Comparison of ENCODE assay signal across 11 cellular contexts in the genomic region with DNA sequence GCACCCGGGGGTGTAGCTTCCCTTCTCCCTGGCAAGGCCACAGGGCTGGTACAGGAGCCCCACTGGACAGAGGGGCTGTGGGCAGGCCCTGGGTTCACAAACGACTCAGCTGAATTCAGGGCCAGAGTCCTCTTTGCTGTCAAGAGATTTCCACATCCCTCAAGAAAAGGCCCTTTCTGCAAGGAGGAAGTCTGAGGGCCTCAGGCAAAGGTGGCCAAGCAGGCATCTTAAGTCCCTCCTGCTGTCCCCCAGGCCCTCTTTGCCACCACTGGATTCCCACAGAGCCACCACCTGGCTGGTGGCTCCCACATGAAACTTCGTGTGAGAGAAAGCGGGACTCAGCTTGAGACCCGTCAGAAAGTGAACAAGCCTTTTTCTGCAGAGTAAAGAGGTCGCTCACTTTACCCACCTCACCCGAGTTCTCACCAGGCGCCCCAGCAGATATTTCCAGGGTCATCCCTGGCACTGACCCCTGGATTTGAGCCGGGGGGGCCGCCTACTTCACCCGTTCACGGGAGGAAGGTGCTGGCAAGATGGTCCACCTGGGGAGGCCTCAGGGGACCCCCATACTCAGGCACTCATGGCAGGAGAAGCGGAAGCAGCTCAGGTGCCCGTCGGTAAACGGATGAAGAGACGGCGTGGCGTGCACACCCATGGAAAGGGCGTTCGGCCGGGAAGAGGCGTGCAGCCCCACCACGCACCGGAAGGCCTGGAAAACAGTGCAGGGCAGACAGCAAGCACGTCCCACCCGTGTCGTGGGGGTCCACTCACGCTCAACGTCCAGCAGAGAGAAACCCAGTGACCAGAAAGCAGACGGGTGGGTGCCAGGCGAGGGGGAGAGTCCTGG. TPM values are rescaled to one million over a fixed set of nuclear protein-coding genes. Genes with fewer than 3 reads are reported as not detected.
A peak's percentile ranks its signal among the peaks of the same experiment; 100 is the strongest.
DNase-seq lines count a peak whose midpoint lies in the region; ATAC-seq, FAIRE-seq and TF ChIP-seq lines count a peak whose summit lies in the region.
"Had no signal": no experiment of that assay in that cellular context is flagged by ENCODE, and none has a peak within 500 bp of the region (broad histone marks: within the 10 kb centered on the region; RNA-seq: fewer than 3 reads in every experiment).

No MANE protein-coding gene starts in this region.

- H3K9me3 Mint-ChIP-seq in activated CD4-positive, alpha-beta T cell treated with anti-CD3 and anti-CD28 coated beads, Interleukin-2, amount 10 ng/mL, durations not matched to agents 7 days and 5 days = no peaks in the 10 kb centered on the region
- H3K9me3 Mint-ChIP-seq in T-helper 1 cell treated with Interleukin-12 subunit alpha and Interleukin-12 subunit beta and Interleukin-4 antibody, amounts not matched to agents 30 μg/mL and 1 μg/mL, for 36 hours = no peaks in the 10 kb centered on the region
- no peaks in the 10 kb centered on the region for H3K9me3 Mint-ChIP-seq in stimulated activated naive CD8-positive, alpha-beta T cell treated with anti-CD3 and anti-CD28 coated beads, Interleukin-15, amount 100 ng/mL, for 72 hours

- dilution Hi-C loops in endothelial cell of umbilical vein (cut with MboI; ENCODE audit: extremely low pct_ligation_motif_present, low sequenced_read_pairs) = no loop called here

- intact Hi-C loops in endothelial cell of umbilical vein (cut with micrococcal nuclease) = no loop called here

- H3K36me3 Mint-ChIP-seq in activated CD4-positive, alpha-beta T cell treated with anti-CD3 and anti-CD28 coated beads, Interleukin-2, amount 10 ng/mL, durations not matched to agents 7 days and 5 days (ENCODE audit: low read depth) = peaks cover 60% of the 10 kb centered on the region
- H3K36me3 Mint-ChIP-seq in T-helper 1 cell treated with Interleukin-12 subunit alpha and Interleukin-12 subunit beta and Interleukin-4 antibody, amounts not matched to agents 30 μg/mL and 1 μg/mL, for 36 hours (ENCODE audit: low read depth) = peaks cover 33% of the 10 kb centered on the region

- no peaks in the 10 kb centered on the region for H3K9me3 ChIP-seq in endothelial cell of umbilical vein (replicated peaks; ENCODE audit: control insufficient read depth, insufficient read depth, low read length)
- H3K9me3 ChIP-seq: A549 had no signal

- H3K27me3 ChIP-seq in endothelial cell of umbilical vein (ENCODE audit: control insufficient read depth in 2 of 2, insufficient read depth in 2 of 2, low read length in 2 of 2) = no peaks in the 10 kb centered on the region

- no peak for TF ChIP-seq CTCF in endothelial cell of umbilical vein (IDR thresholded peaks at IDR 0.05; ENCODE audit: extremely low read depth in 1 of 2, insufficient read depth in 1 of 2, low read depth in 1 of 2, low read length in 2 of 2)
- TF ChIP-seq CTCF in GM10248 (IDR thresholded peaks at IDR 0.05; ENCODE audit: control extremely low read depth, extremely low read depth, low read depth, missing control alignments) = no peak

- CTCF ChIA-PET in activated CD4-positive, alpha-beta T cell treated with anti-CD3 and anti-CD28 coated beads, Interleukin-2, amount 10 ng/mL, durations not matched to agents 7 days and 5 days (lab: Charles Lee) = interaction anchor here (0.9 to 2.1 kb wide), 2 partner anchors 8 to 15 kb away, joined by 3 to 11 read pairs; no protein-coding TSS in a partner anchor
- CTCF ChIA-PET in endothelial cell of umbilical vein (lab: Charles Lee) = interaction anchor here (1.0 to 2.8 kb wide), 5 partner anchors 20 to 61 kb away, joined by 3 to 11 read pairs (median 3); no protein-coding TSS in a partner anchor
- CTCF ChIA-PET in GM10248 (lab: Yijun Ruan, JAX) = interaction anchor here (0.8 to 2.9 kb wide), 6 partner anchors 15 to 34 kb away, joined by 3 to 14 read pairs (median 4); no protein-coding TSS in a partner anchor

- no TSS peak for BruUV-seq in endothelial cell of umbilical vein (replicated peaks; lab: Mats Ljungman, UMichigan)

- H3K4me1 Mint-ChIP-seq in activated CD4-positive, alpha-beta T cell treated with anti-CD3 and anti-CD28 coated beads, Interleukin-2, amount 10 ng/mL, durations not matched to agents 7 days and 5 days = peaks cover 60% of the 10 kb centered on the region
- peaks cover 51% of the 10 kb centered on the region for H3K4me1 Mint-ChIP-seq in T-helper 1 cell treated with Interleukin-12 subunit alpha and Interleukin-12 subunit beta and Interleukin-4 antibody, amounts not matched to agents 30 μg/mL and 1 μg/mL, for 36 hours (ENCODE audit: low read depth)
- peaks cover 88% of the 10 kb centered on the region for H3K4me1 Mint-ChIP-seq in stimulated activated naive CD8-positive, alpha-beta T cell treated with anti-CD3 and anti-CD28 coated beads, Interleukin-15, amount 100 ng/mL, for 72 hours

- peak overlapping the region; percentile 35 for H3K4me2 ChIP-seq in endothelial cell of umbilical vein (ENCODE audit: insufficient read depth, low read length)
- H3K4me2 ChIP-seq: A549 had no signal

- H3K27me3 Mint-ChIP-seq in activated CD4-positive, alpha-beta T cell treated with anti-CD3 and anti-CD28 coated beads, Interleukin-2, amount 10 ng/mL, durations not matched to agents 7 days and 5 days = no peaks in the 10 kb centered on the region
- no peaks in the 10 kb centered on the region for H3K27me3 Mint-ChIP-seq in T-helper 1 cell treated with Interleukin-12 subunit alpha and Interleukin-12 subunit beta and Interleukin-4 antibody, amounts not matched to agents 30 μg/mL and 1 μg/mL, for 36 hours (ENCODE audit: low read depth)
- H3K27me3 Mint-ChIP-seq in stimulated activated naive CD8-positive, alpha-beta T cell treated with anti-CD3 and anti-CD28 coated beads, Interleukin-15, amount 100 ng/mL, for 72 hours = no peaks in the 10 kb centered on the region
- H3K27me3 Mint-ChIP-seq: progenitor cell of endocrine pancreas had no signal

- no peak overlapping the region for H2AFZ ChIP-seq in endothelial cell of umbilical vein (ENCODE audit: low read depth, low read length)

- no peak overlapping the region for H3K4me3 ChIP-seq in endothelial cell of umbilical vein (replicated peaks in 1 of 3; ENCODE audit: insufficient read depth in 1 of 3, low read depth in 1 of 3, low read length in 3 of 3)
- H3K4me3 ChIP-seq: A549 had no signal

- H3K9ac ChIP-seq in endothelial cell of umbilical vein (replicated peaks; ENCODE audit: extremely low read depth, insufficient read depth, low read length) = peak overlapping the region; percentile 44

- H3K79me2 ChIP-seq in endothelial cell of umbilical vein (ENCODE audit: control insufficient read depth, insufficient read depth, low read length) = peaks cover 51% of the 10 kb centered on the region

- H3K27ac ChIP-seq in endothelial cell of umbilical vein (ENCODE audit: insufficient read depth, low read depth, low read length) = peak overlapping the region; percentile 69
- H3K27ac ChIP-seq: A549 had no signal

- DNase-seq in activated CD4-positive, alpha-beta T cell treated with anti-CD3 and anti-CD28 coated beads, Interleukin-2, amount 10 ng/mL, durations not matched to agents 7 days and 5 days = no peak
- no peak for DNase-seq in activated CD4-positive, alpha-beta T cell treated with anti-CD3 and anti-CD28 coated beads for 1 hour
- no peak for DNase-seq in endothelial cell of umbilical vein (ENCODE audit: low read depth, low spot score)
- DNase-seq in stimulated activated naive CD8-positive, alpha-beta T cell treated with anti-CD3 and anti-CD28 coated beads, Interleukin-15, amount 100 ng/mL, for 72 hours = no peak
- no peak for DNase-seq in GM10248 (ENCODE audit: extremely low spot score)
- no peak for DNase-seq in NCI-H1417 (lab: John Stamatoyannopoulos, UW)

- POLR2A ChIA-PET in activated CD4-positive, alpha-beta T cell treated with anti-CD3 and anti-CD28 coated beads, Interleukin-2, amount 10 ng/mL, durations not matched to agents 7 days and 5 days (lab: Charles Lee) = no interaction called here
- POLR2A ChIA-PET in endothelial cell of umbilical vein (lab: Charles Lee) (no interaction called here), GM10248 (lab: Yijun Ruan, JAX) (interaction anchor here (0.6 to 1.1 kb wide), 2 partner anchors 15 to 79 kb away, joined by 3 to 4 read pairs; no protein-coding TSS in a partner anchor)

- peak overlapping the region; percentile 85 for H3K4me3 Mint-ChIP-seq in activated CD4-positive, alpha-beta T cell treated with anti-CD3 and anti-CD28 coated beads, Interleukin-2, amount 10 ng/mL, durations not matched to agents 7 days and 5 days
- H3K4me3 Mint-ChIP-seq in T-helper 1 cell treated with Interleukin-12 subunit alpha and Interleukin-12 subunit beta and Interleukin-4 antibody, amounts not matched to agents 30 μg/mL and 1 μg/mL, for 36 hours = peak overlapping the region; percentile 98
- peak overlapping the region; percentile 82 to 93 for H3K4me3 Mint-ChIP-seq in stimulated activated naive CD8-positive, alpha-beta T cell treated with anti-CD3 and anti-CD28 coated beads, Interleukin-15, amount 100 ng/mL, for 72 hours

- no peaks in the 10 kb centered on the region for H3K9me1 ChIP-seq in endothelial cell of umbilical vein (replicated peaks; ENCODE audit: control insufficient read depth, extremely low read depth, insufficient read depth, low read length)

- peak; percentile 62 for FAIRE-seq in endothelial cell of umbilical vein (lab: Jason Lieb, UNC)
- FAIRE-seq: A549 had no signal

- peaks cover 0 to 16% of the 10 kb centered on the region in 2 experiments for H3K36me3 ChIP-seq in endothelial cell of umbilical vein (ENCODE audit: control insufficient read depth in 2 of 2, extremely low read depth in 1 of 2, insufficient read depth in 2 of 2, low read length in 2 of 2)

- peaks cover 57% of the 10 kb centered on the region for H3K4me1 ChIP-seq in endothelial cell of umbilical vein (ENCODE audit: control insufficient read depth, extremely low read depth, insufficient read depth, low read length)

- no peak for TF ChIP-seq POLR2A in endothelial cell of umbilical vein (IDR thresholded peaks at IDR 0.05; ENCODE audit: low read depth, low read length)

- peak overlapping the region; percentile 98 for H3K27ac Mint-ChIP-seq in activated CD4-positive, alpha-beta T cell treated with anti-CD3 and anti-CD28 coated beads, Interleukin-2, amount 10 ng/mL, durations not matched to agents 7 days and 5 days
- peak overlapping the region; percentile 97 for H3K27ac Mint-ChIP-seq in T-helper 1 cell treated with Interleukin-12 subunit alpha and Interleukin-12 subunit beta and Interleukin-4 antibody, amounts not matched to agents 30 μg/mL and 1 μg/mL, for 36 hours
- peak overlapping the region; percentile 96 to 97 for H3K27ac Mint-ChIP-seq in stimulated activated naive CD8-positive, alpha-beta T cell treated with anti-CD3 and anti-CD28 coated beads, Interleukin-15, amount 100 ng/mL, for 72 hours
- H3K27ac Mint-ChIP-seq: progenitor cell of endocrine pancreas had no signal

- no peak for ATAC-seq in stimulated activated naive CD8-positive, alpha-beta T cell treated with anti-CD3 and anti-CD28 coated beads, Interleukin-15, amount 100 ng/mL, for 72 hours
- ATAC-seq in GM18861 (IDR thresholded peaks at IDR 0.05; ENCODE audit: unreplicated experiment) = no peak
- ATAC-seq: A549 had no signal

- no peaks in the 10 kb centered on the region for H4K20me1 ChIP-seq in endothelial cell of umbilical vein (replicated peaks; ENCODE audit: control insufficient read depth, extremely low read depth, insufficient read depth, low read length)

RNA-seq across cellular contexts. Expression of gene RNF166, which starts 3.6 kb away (rescaled TPM):
- total RNA-seq in activated CD4-positive, alpha-beta T cell treated with anti-CD3 and anti-CD28 coated beads, Interleukin-2, amount 10 ng/mL, durations not matched to agents 7 days and 5 days = 100 to 1,000 TPM; 214 to 234 TPM
- total RNA-seq in endothelial cell of umbilical vein = 38.8 and 41.8 TPM in 2 replicates
- 27.6 and 34.0 TPM in 2 replicates for polyA plus RNA-seq in endothelial cell of umbilical vein
- 16.0 and 25.1 TPM in 2 replicates for polyA plus RNA-seq in endothelial cell of umbilical vein (2011; cell fraction: cytosol; rRNA removed)
- 44.2 and 52.7 TPM in 2 replicates for polyA plus RNA-seq in endothelial cell of umbilical vein (2011; cell fraction: nucleus; rRNA removed)
- polyA plus RNA-seq in endothelial cell of umbilical vein (2012) = 15.8 and 20.0 TPM in 2 replicates
- polyA minus RNA-seq in endothelial cell of umbilical vein = 15.2 and 15.4 TPM in 2 replicates
- polyA minus RNA-seq in endothelial cell of umbilical vein (2011; cell fraction: cytosol; rRNA and poly(A)+ RNA removed) = 17.2 TPM
- 16.2 and 22.6 TPM in 2 replicates for polyA minus RNA-seq in endothelial cell of umbilical vein (2011; cell fraction: nucleus; rRNA and poly(A)+ RNA removed)

RNA-seq across cellular contexts. Expression of gene CTU2, which starts 3.7 kb away (rescaled TPM):
- 10 to 100 TPM; 20.5 to 27.2 TPM for total RNA-seq in activated CD4-positive, alpha-beta T cell treated with anti-CD3 and anti-CD28 coated beads, Interleukin-2, amount 10 ng/mL, durations not matched to agents 7 days and 5 days
- total RNA-seq in endothelial cell of umbilical vein = 33.7 and 37.5 TPM in 2 replicates
- 26.1 and 30.8 TPM in 2 replicates for polyA plus RNA-seq in endothelial cell of umbilical vein
- polyA plus RNA-seq in endothelial cell of umbilical vein (2011; cell fraction: cytosol; rRNA removed) = 14.6 and 19.2 TPM in 2 replicates
- 35.9 and 36.8 TPM in 2 replicates for polyA plus RNA-seq in endothelial cell of umbilical vein (2011; cell fraction: nucleus; rRNA removed)
- 19.1 and 27.5 TPM in 2 replicates for polyA plus RNA-seq in endothelial cell of umbilical vein (2012)
- polyA minus RNA-seq in endothelial cell of umbilical vein = 11.6 and 15.6 TPM in 2 replicates
- 27.9 TPM for polyA minus RNA-seq in endothelial cell of umbilical vein (2011; cell fraction: cytosol; rRNA and poly(A)+ RNA removed)
- polyA minus RNA-seq in endothelial cell of umbilical vein (2011; cell fraction: nucleus; rRNA and poly(A)+ RNA removed) = 10.3 and 15.4 TPM in 2 replicates

RNA-seq across cellular contexts. Expression of gene SNAI3, which starts 16.3 kb away (rescaled TPM):
- 10 to 100 TPM; 21.0 to 24.2 TPM for total RNA-seq in activated CD4-positive, alpha-beta T cell treated with anti-CD3 and anti-CD28 coated beads, Interleukin-2, amount 10 ng/mL, durations not matched to agents 7 days and 5 days
- 0.18 and 0.31 TPM in 2 replicates for total RNA-seq in endothelial cell of umbilical vein
- polyA plus RNA-seq in endothelial cell of umbilical vein = 0.30 and 0.38 TPM in 2 replicates
- 0.21 TPM in 1 of 2 replicates, not detected in the other for polyA plus RNA-seq in endothelial cell of umbilical vein (2011; cell fraction: cytosol; rRNA removed)
- polyA plus RNA-seq in endothelial cell of umbilical vein (2011; cell fraction: nucleus; rRNA removed) = 0.20 TPM in 1 of 2 replicates, not detected in the other
- 0.09 and 0.19 TPM in 2 replicates for polyA plus RNA-seq in endothelial cell of umbilical vein (2012)
- polyA minus RNA-seq in endothelial cell of umbilical vein = not detected in 2 replicates
- not detected for polyA minus RNA-seq in endothelial cell of umbilical vein (2011; cell fraction: cytosol; rRNA and poly(A)+ RNA removed)
- 0.24 TPM in 1 of 2 replicates, not detected in the other for polyA minus RNA-seq in endothelial cell of umbilical vein (2011; cell fraction: nucleus; rRNA and poly(A)+ RNA removed)
- polyA plus RNA-seq: A549 had no signal

RNA-seq across cellular contexts. Expression of gene MVD, which starts 39.7 kb away (rescaled TPM):
- 10 to 100 TPM; 65.3 to 72.3 TPM for total RNA-seq in activated CD4-positive, alpha-beta T cell treated with anti-CD3 and anti-CD28 coated beads, Interleukin-2, amount 10 ng/mL, durations not matched to agents 7 days and 5 days
- 117 and 142 TPM in 2 replicates for total RNA-seq in endothelial cell of umbilical vein
- 60.3 and 64.4 TPM in 2 replicates for polyA plus RNA-seq in endothelial cell of umbilical vein
- polyA plus RNA-seq in endothelial cell of umbilical vein (2011; cell fraction: cytosol; rRNA removed) = 33.2 and 45.5 TPM in 2 replicates
- 93.3 and 135 TPM in 2 replicates for polyA plus RNA-seq in endothelial cell of umbilical vein (2011; cell fraction: nucleus; rRNA removed)
- polyA plus RNA-seq in endothelial cell of umbilical vein (2012) = 35.6 and 44.3 TPM in 2 replicates
- polyA minus RNA-seq in endothelial cell of umbilical vein = 23.2 and 27.7 TPM in 2 replicates
- polyA minus RNA-seq in endothelial cell of umbilical vein (2011; cell fraction: cytosol; rRNA and poly(A)+ RNA removed) = 15.1 TPM
- polyA minus RNA-seq in endothelial cell of umbilical vein (2011; cell fraction: nucleus; rRNA and poly(A)+ RNA removed) = 17.0 and 28.2 TPM in 2 replicates

RNA-seq across cellular contexts. Expression of gene CYBA, which starts 51.7 kb away (rescaled TPM):
- 100 to 1,000 TPM; 486 to 586 TPM for total RNA-seq in activated CD4-positive, alpha-beta T cell treated with anti-CD3 and anti-CD28 coated beads, Interleukin-2, amount 10 ng/mL, durations not matched to agents 7 days and 5 days
- total RNA-seq in endothelial cell of umbilical vein = 37.0 and 45.8 TPM in 2 replicates
- 77.3 and 100 TPM in 2 replicates for polyA plus RNA-seq in endothelial cell of umbilical vein
- polyA plus RNA-seq in endothelial cell of umbilical vein (2011; cell fraction: cytosol; rRNA removed) = 23.9 and 36.3 TPM in 2 replicates
- polyA plus RNA-seq in endothelial cell of umbilical vein (2011; cell fraction: nucleus; rRNA removed) = 36.0 and 38.6 TPM in 2 replicates
- polyA plus RNA-seq in endothelial cell of umbilical vein (2012) = 36.0 and 60.6 TPM in 2 replicates
- 24.4 and 25.9 TPM in 2 replicates for polyA minus RNA-seq in endothelial cell of umbilical vein
- 325 TPM for polyA minus RNA-seq in endothelial cell of umbilical vein (2011; cell fraction: cytosol; rRNA and poly(A)+ RNA removed)
- 7.6 and 10.3 TPM in 2 replicates for polyA minus RNA-seq in endothelial cell of umbilical vein (2011; cell fraction: nucleus; rRNA and poly(A)+ RNA removed)
- total RNA-seq: H4 had no signal

Comparison
In these comparisons a context has a peak if more than half of its experiments do, and no peak if none do; other contexts are left out.
1. RNA of gene SNAI3, which starts 16.3 kb away (total RNA-seq): 21.0 to 24.2 TPM in activated CD4-positive, alpha-beta T cell treated with anti-CD3 and anti-CD28 coated beads, Interleukin-2, amount 10 ng/mL, durations not matched to agents 7 days and 5 days; 0.18 to 0.31 TPM in endothelial cell of umbilical vein; every median in the first group is over 10 times any median in the second.
2. Peak in every context shown above with its lines, with median percentiles within 50 percentile points of each other: H3K27ac Mint-ChIP-seq and H3K4me3 Mint-ChIP-seq.